In genomic region chr7:925601-926000, GRCh38 we compare ENCODE assay signal across 11 cellular contexts. TPM values are rescaled to one million over a fixed set of nuclear protein-coding genes. Genes with fewer than 3 reads are reported as not detected.
DNase-seq lines count a peak whose midpoint lies in the region; ATAC-seq and TF ChIP-seq lines count a peak whose summit lies in the region.
"Had no signal": no experiment of that assay in that cellular context is flagged by ENCODE, and none has a peak within 500 bp of the region (broad histone marks: within the 10 kb centered on the region; RNA-seq: fewer than 3 reads in every experiment).

No MANE protein-coding gene starts in this region.

- POLR2A ChIA-PET in activated CD4-positive, alpha-beta T cell treated with anti-CD3 and anti-CD28 coated beads for 36 hours (lab: Charles Lee), result interaction anchor here (0.6 kb wide), 1 partner anchor 210 kb away, joined by 4 read pairs; no protein-coding TSS in a partner anchor
- POLR2A ChIA-PET in naive thymus-derived CD4-positive, alpha-beta T cell (lab: Charles Lee), result interaction anchor here (0.5 kb wide), 1 partner anchor 106 kb away, joined by 3 read pairs; no protein-coding TSS in a partner anchor

- H3K9me3 Mint-ChIP-seq in activated CD4-positive, alpha-beta T cell treated with anti-CD3 and anti-CD28 coated beads for 36 hours (ENCODE audit: low read depth), result no peaks in the 10 kb centered on the region
- H3K9me3 Mint-ChIP-seq in naive thymus-derived CD4-positive, alpha-beta T cell, result no peaks in the 10 kb centered on the region

- peaks cover 52% of the 10 kb centered on the region for H3K4me1 Mint-ChIP-seq in activated CD4-positive, alpha-beta T cell treated with anti-CD3 and anti-CD28 coated beads for 36 hours
- H3K4me1 Mint-ChIP-seq in naive thymus-derived CD4-positive, alpha-beta T cell, result peaks cover 15 to 39% (median 26%) of the 10 kb centered on the region in 7 donors

- H3K36me3 Mint-ChIP-seq in activated CD4-positive, alpha-beta T cell treated with anti-CD3 and anti-CD28 coated beads for 36 hours (ENCODE audit: low read depth), result no peaks in the 10 kb centered on the region
- peaks cover 0 to 9% (median 0%) of the 10 kb centered on the region in 5 donors for H3K36me3 Mint-ChIP-seq in naive thymus-derived CD4-positive, alpha-beta T cell

- intact Hi-C loops in activated CD4-positive, alpha-beta T cell treated with anti-CD3 and anti-CD28 coated beads for 36 hours (cut with DNase I, micrococcal nuclease), result no loop called here
- intact Hi-C loops in naive thymus-derived CD4-positive, alpha-beta T cell (cut with micrococcal nuclease), result no loop called here
- intact Hi-C loops in tibial artery (cut with DNase I; ENCODE audit: low total_unique reads), result no loop called here

- peak overlapping the region; percentile 31 for H3K27ac Mint-ChIP-seq in activated CD4-positive, alpha-beta T cell treated with anti-CD3 and anti-CD28 coated beads for 36 hours
- peak overlapping the region in 1 of 9 donors; percentile 53 for H3K27ac Mint-ChIP-seq in naive thymus-derived CD4-positive, alpha-beta T cell

- no peak for TF ChIP-seq CTCF in tibial artery (IDR thresholded peaks at IDR 0.05)

- no peaks in the 10 kb centered on the region for H3K27me3 Mint-ChIP-seq in activated CD4-positive, alpha-beta T cell treated with anti-CD3 and anti-CD28 coated beads for 36 hours
- peaks cover 0 to 2% (median 0%) of the 10 kb centered on the region in 5 donors for H3K27me3 Mint-ChIP-seq in naive thymus-derived CD4-positive, alpha-beta T cell

- H3K4me3 Mint-ChIP-seq in activated CD4-positive, alpha-beta T cell treated with anti-CD3 and anti-CD28 coated beads for 36 hours, result no peak overlapping the region
- peak overlapping the region in 1 of 10 donors; percentile 41 for H3K4me3 Mint-ChIP-seq in naive thymus-derived CD4-positive, alpha-beta T cell

- H3K9me3 ChIP-seq in naive thymus-derived CD4-positive, alpha-beta T cell (ENCODE audit: control insufficient read depth in 2 of 3, low read length in 3 of 3), result no peaks in the 10 kb centered on the region
- H3K9me3 ChIP-seq in tibial artery, result no peaks in the 10 kb centered on the region
- H3K9me3 ChIP-seq: A549 had no signal

- peaks cover 30 to 35% of the 10 kb centered on the region in 2 donors for H3K4me1 ChIP-seq in naive thymus-derived CD4-positive, alpha-beta T cell (ENCODE audit: control insufficient read depth in 2 of 2, insufficient read depth in 2 of 2, low read length in 2 of 2)
- peaks cover 0 to 8% (median 6%) of the 10 kb centered on the region in 4 donors for H3K4me1 ChIP-seq in tibial artery

- H3K27me3 ChIP-seq in naive thymus-derived CD4-positive, alpha-beta T cell (ENCODE audit: control insufficient read depth in 2 of 2, insufficient read depth in 2 of 2, low read length in 2 of 2), result no peaks in the 10 kb centered on the region
- H3K27me3 ChIP-seq in tibial artery, result no peaks in the 10 kb centered on the region

- peak; percentile 51 for DNase-seq in activated CD4-positive, alpha-beta T cell treated with anti-CD3 and anti-CD28 coated beads for 36 hours
- DNase-seq in activated CD4-positive, alpha-beta T cell treated with anti-CD3 and anti-CD28 coated beads for 48 hours, result no peak
- DNase-seq in amniotic epithelial cell (ENCODE audit: low read depth) (peak; percentile 45), tibial artery (peak; percentile 28 to 72), NAMALWA (ENCODE audit: low spot score) (no peak), cerebellum (ENCODE audit: low spot score) (no peak), COLO668 (lab: John Stamatoyannopoulos, UW; ENCODE audit: unreplicated experiment) (no peak)
- peak in 2 of 9 donors; percentile 18 to 23 for DNase-seq in naive thymus-derived CD4-positive, alpha-beta T cell

- CTCF ChIA-PET in activated CD4-positive, alpha-beta T cell treated with anti-CD3 and anti-CD28 coated beads for 36 hours (lab: Charles Lee), result interaction anchor here (1.7 kb wide), 1 partner anchor 15 kb away, joined by 5 read pairs; no protein-coding TSS in a partner anchor
- CTCF ChIA-PET in naive thymus-derived CD4-positive, alpha-beta T cell (lab: Charles Lee), result no interaction called here

- no peak overlapping the region for H3K27ac ChIP-seq in naive thymus-derived CD4-positive, alpha-beta T cell (ENCODE audit: low read depth, low read length)
- H3K27ac ChIP-seq in tibial artery, result no peak overlapping the region
- H3K27ac ChIP-seq: A549 had no signal

- H3K4me3 ChIP-seq in naive thymus-derived CD4-positive, alpha-beta T cell (ENCODE audit: low read length), result no peak overlapping the region
- no peak overlapping the region for H3K4me3 ChIP-seq in tibial artery
- H3K4me3 ChIP-seq: A549, K562 had no signal

- H3K36me3 ChIP-seq in naive thymus-derived CD4-positive, alpha-beta T cell (ENCODE audit: control insufficient read depth in 2 of 3, insufficient read depth in 3 of 3, low read length in 3 of 3), result no peaks in the 10 kb centered on the region
- no peaks in the 10 kb centered on the region for H3K36me3 ChIP-seq in tibial artery

- ATAC-seq in activated CD4-positive, alpha-beta T cell treated with anti-CD3 and anti-CD28 coated beads for 36 hours, result no peak
- peak; percentile 18 for ATAC-seq in naive thymus-derived CD4-positive, alpha-beta T cell
- ATAC-seq: K562 had no signal

RNA-seq across cellular contexts. Expression of gene ADAP1, which starts 28.9 kb away (rescaled TPM):
- 10 to 100 TPM; 13.1 to 14.8 TPM for total RNA-seq in activated CD4-positive, alpha-beta T cell treated with anti-CD3 and anti-CD28 coated beads for 36 hours
- total RNA-seq in naive thymus-derived CD4-positive, alpha-beta T cell, result 10 to 100 TPM in 3 of 5 experiments, 1 to 10 TPM in 2; 5.0 to 68.6 (median 17.3) TPM
- polyA plus RNA-seq in naive thymus-derived CD4-positive, alpha-beta T cell, result 1 to 10 TPM; 3.8 to 5.5 TPM
- total RNA-seq in cerebellum, result 16.2 TPM

RNA-seq across cellular contexts. Expression of gene GET4, which starts 49.2 kb away (rescaled TPM):
- total RNA-seq in activated CD4-positive, alpha-beta T cell treated with anti-CD3 and anti-CD28 coated beads for 36 hours, result 10 to 100 TPM; 17.7 to 29.7 TPM
- 10 to 100 TPM; 42.6 to 82.1 (median 52.6) TPM for total RNA-seq in naive thymus-derived CD4-positive, alpha-beta T cell
- 10 to 100 TPM; 20.5 to 38.6 TPM for polyA plus RNA-seq in naive thymus-derived CD4-positive, alpha-beta T cell
- total RNA-seq in cerebellum, result 15.7 TPM

RNA-seq across cellular contexts. Expression of gene COX19, which starts 49.7 kb away (rescaled TPM):
- 10 to 100 TPM; 11.3 to 14.6 TPM for total RNA-seq in activated CD4-positive, alpha-beta T cell treated with anti-CD3 and anti-CD28 coated beads for 36 hours
- total RNA-seq in naive thymus-derived CD4-positive, alpha-beta T cell, result 10 to 100 TPM; 18.3 to 48.2 (median 46.1) TPM
- 10 to 100 TPM; 26.7 to 28.1 TPM for polyA plus RNA-seq in naive thymus-derived CD4-positive, alpha-beta T cell
- 23.4 TPM for total RNA-seq in cerebellum

RNA-seq across cellular contexts. Expression of gene CYP2W1, which starts 57.4 kb away (rescaled TPM):
- total RNA-seq in activated CD4-positive, alpha-beta T cell treated with anti-CD3 and anti-CD28 coated beads for 36 hours, result not detected
- total RNA-seq in naive thymus-derived CD4-positive, alpha-beta T cell, result not detected
- polyA plus RNA-seq in naive thymus-derived CD4-positive, alpha-beta T cell, result not detected
- not detected for total RNA-seq in cerebellum
- total RNA-seq: K562, kidney epithelial cell had no signal
- polyA plus RNA-seq: A549, K562 had no signal

Comparison
In these comparisons a context has a peak if more than half of its experiments do, and no peak if none do; other contexts are left out.
1. DNase-seq: peak in activated CD4-positive, alpha-beta T cell treated with anti-CD3 and anti-CD28 coated beads for 36 hours (single experiment), amniotic epithelial cell (single experiment) and tibial artery (2 of 2); none in activated CD4-positive, alpha-beta T cell treated with anti-CD3 and anti-CD28 coated beads for 48 hours (single experiment), NAMALWA (single experiment), cerebellum (single experiment) and COLO668 (single experiment).